Comparison of ENCODE assay signal across 1 cellular context in genomic region chr16:57999366-57999970, GRCh38.
TF ChIP-seq lines count a peak whose summit lies in the region.

No MANE protein-coding gene starts in this region.

TF ChIP-seq in A549, 52 proteins besides CTCF, POLR2A, EP300 and RAD21 (continued from another document):
- TF ChIP-seq, protein P1, sequence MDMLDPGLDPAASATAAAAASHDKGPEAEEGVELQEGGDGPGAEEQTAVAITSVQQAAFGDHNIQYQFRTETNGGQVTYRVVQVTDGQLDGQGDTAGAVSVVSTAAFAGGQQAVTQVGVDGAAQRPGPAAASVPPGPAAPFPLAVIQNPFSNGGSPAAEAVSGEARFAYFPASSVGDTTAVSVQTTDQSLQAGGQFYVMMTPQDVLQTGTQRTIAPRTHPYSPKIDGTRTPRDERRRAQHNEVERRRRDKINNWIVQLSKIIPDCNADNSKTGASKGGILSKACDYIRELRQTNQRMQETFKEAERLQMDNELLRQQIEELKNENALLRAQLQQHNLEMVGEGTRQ (IDR thresholded peaks at IDR 0.05) = no peak
- TF ChIP-seq HDAC2 (IDR thresholded peaks at IDR 0.05) (no peak), RCOR1 (IDR thresholded peaks at IDR 0.05; ENCODE audit: low read depth, low read length) (no peak)
